ENCODE assay signal across 1 cellular context in genomic region chr18:74506405-74507119, GRCh38.
TF ChIP-seq lines count a peak whose summit lies in the region.

No MANE protein-coding gene starts in this region.

TF ChIP-seq in GM23338, 12 proteins besides CTCF, POLR2A, EP300 and RAD21 (continued from another document):
- TF ChIP-seq REST (IDR thresholded peaks at IDR 0.05; ENCODE audit: unreplicated experiment) = no peak
- no peak for TF ChIP-seq ZNF331 (CRISPR knock-in tag; IDR thresholded peaks at IDR 0.05; ENCODE audit: low read depth)
- TF ChIP-seq CREB1 (CRISPR knock-in tag; IDR thresholded peaks at IDR 0.05; ENCODE audit: low read depth) = no peak
- TF ChIP-seq ZNF462 (CRISPR knock-in tag; IDR thresholded peaks at IDR 0.05) = no peak
- TF ChIP-seq JUNB (IDR thresholded peaks at IDR 0.05; ENCODE audit: unreplicated experiment) = no peak
